In genomic region chr16:964696-965395, GRCh38 we compare ENCODE assay signal across 9 cellular contexts. TPM values are rescaled to one million over a fixed set of nuclear protein-coding genes. Genes with fewer than 3 reads are reported as not detected.
DNase-seq lines count a peak whose midpoint lies in the region; ATAC-seq and TF ChIP-seq lines count a peak whose summit lies in the region.
"Had no signal": no experiment of that assay in that cellular context is flagged by ENCODE, and none has a peak within 500 bp of the region (broad histone marks: within the 10 kb centered on the region; RNA-seq: fewer than 3 reads in every experiment).

No MANE protein-coding gene starts in this region.

- peak overlapping the region; percentile 12 to 90 for H3K27ac Mint-ChIP-seq in natural killer cell treated with Interleukin-12 subunit alpha and Interleukin-12 subunit beta and Interleukin-15 and Interleukin-18, amount 100 ng/mL, for 72 hours

- TF ChIP-seq POLR2A in vagina (IDR thresholded peaks at IDR 0.05), result no peak

- H3K4me3 ChIP-seq in vagina, result peak overlapping the region; percentile 38 to 39

- DNase-seq in Right ventricle myocardium superior (peak; percentile 31), cardiac septum (ENCODE audit: low spot score) (no peak), vagina (ENCODE audit: extremely low spot score in 2 of 2) (no peak), NCI-H1417 treated with DMSO at 0.1 percent for 48 hours (lab: John Stamatoyannopoulos, UW) (no peak), cerebellum (ENCODE audit: low spot score) (no peak)
- DNase-seq in activated effector memory CD4-positive, alpha-beta T cell treated with anti-CD3 and anti-CD28 coated beads, Interleukin-2, amount 50 U/mL, for 16 hours, result peak; percentile 91
- no peak for DNase-seq in natural killer cell treated with Interleukin-12 subunit alpha and Interleukin-12 subunit beta and Interleukin-15 and Interleukin-18, amount 100 ng/mL, for 72 hours (ENCODE audit: low spot score)
- DNase-seq: AML-193 had no signal

- H3K4me3 Mint-ChIP-seq in natural killer cell treated with Interleukin-12 subunit alpha and Interleukin-12 subunit beta and Interleukin-15 and Interleukin-18, amount 100 ng/mL, for 72 hours, result peak overlapping the region; percentile 81

- TF ChIP-seq CTCF in vagina (IDR thresholded peaks at IDR 0.05), result no peak

- peaks cover 67% of the 10 kb centered on the region for H3K4me1 ChIP-seq in vagina

- ATAC-seq in Right ventricle myocardium superior (ENCODE audit: poor library complexity), result no peak
- ATAC-seq in natural killer cell treated with Interleukin-12 subunit alpha and Interleukin-12 subunit beta and Interleukin-15 and Interleukin-18, amount 100 ng/mL, for 72 hours, result peak in 1 of 2 donors; percentile 79
- ATAC-seq in HG03196 (IDR thresholded peaks at IDR 0.05; ENCODE audit: unreplicated experiment), result no peak

- peaks cover 22 to 26% of the 10 kb centered on the region in 2 donors for H3K4me1 Mint-ChIP-seq in natural killer cell treated with Interleukin-12 subunit alpha and Interleukin-12 subunit beta and Interleukin-15 and Interleukin-18, amount 100 ng/mL, for 72 hours (ENCODE audit: low read depth in 2 of 2)

- H3K27me3 Mint-ChIP-seq in natural killer cell treated with Interleukin-12 subunit alpha and Interleukin-12 subunit beta and Interleukin-15 and Interleukin-18, amount 100 ng/mL, for 72 hours, result no peaks in the 10 kb centered on the region

- intact Hi-C loops in Right ventricle myocardium superior (cut with DNase I) (no loop called here), cardiac septum (cut with DNase I) (no loop called here), vagina (cut with DNase I) (no loop called here)

- peak overlapping the region; percentile 82 for H3K27ac ChIP-seq in vagina

- H3K36me3 Mint-ChIP-seq in natural killer cell treated with Interleukin-12 subunit alpha and Interleukin-12 subunit beta and Interleukin-15 and Interleukin-18, amount 100 ng/mL, for 72 hours, result peaks cover 10% of the 10 kb centered on the region

- H3K27me3 ChIP-seq in vagina, result no peaks in the 10 kb centered on the region

- no peaks in the 10 kb centered on the region for H3K9me3 ChIP-seq in vagina

- peaks cover 0 to 11% of the 10 kb centered on the region in 2 donors for H3K36me3 ChIP-seq in vagina

- H3K9me3 Mint-ChIP-seq in natural killer cell treated with Interleukin-12 subunit alpha and Interleukin-12 subunit beta and Interleukin-15 and Interleukin-18, amount 100 ng/mL, for 72 hours, result no peaks in the 10 kb centered on the region

RNA-seq across cellular contexts. Expression of gene LMF1, which starts 5.9 kb away (rescaled TPM):
- total RNA-seq in Right ventricle myocardium superior (5.6 TPM), cardiac septum (8.4 TPM), vagina (26.0 TPM), cerebellum (11.4 TPM)
- total RNA-seq in natural killer cell treated with Interleukin-12 subunit alpha and Interleukin-12 subunit beta and Interleukin-15 and Interleukin-18, amount 100 ng/mL, for 72 hours, result 10 to 100 TPM; 17.1 to 21.0 TPM

RNA-seq across cellular contexts. Expression of gene SOX8, which starts 16.7 kb away (rescaled TPM):
- total RNA-seq in Right ventricle myocardium superior, result 1.0 TPM
- 1.8 TPM for total RNA-seq in cardiac septum
- under 1 TPM in 1 of 2 donors, not detected in 1; 0.20 TPM for total RNA-seq in natural killer cell treated with Interleukin-12 subunit alpha and Interleukin-12 subunit beta and Interleukin-15 and Interleukin-18, amount 100 ng/mL, for 72 hours
- total RNA-seq in vagina, result 0.74 TPM
- total RNA-seq in cerebellum, result 18.6 TPM

Comparison
In these comparisons a context has a peak if more than half of its experiments do, and no peak if none do; other contexts are left out.
1. DNase-seq: peak in Right ventricle myocardium superior (single experiment) and activated effector memory CD4-positive, alpha-beta T cell treated with anti-CD3 and anti-CD28 coated beads, Interleukin-2, amount 50 U/mL, for 16 hours (single experiment); none in cardiac septum (single experiment), natural killer cell treated with Interleukin-12 subunit alpha and Interleukin-12 subunit beta and Interleukin-15 and Interleukin-18, amount 100 ng/mL, for 72 hours (single experiment), vagina (0 of 2), NCI-H1417 treated with DMSO at 0.1 percent for 48 hours (single experiment) and cerebellum (single experiment).